ENCODE assay signal across 13 cellular contexts in genomic region chr4:98605216-98605615, GRCh38.
"Had no signal": no experiment of that assay in that cellular context is flagged by ENCODE, and none has a peak within 500 bp of the region (broad histone marks: within the 10 kb centered on the region; RNA-seq: fewer than 3 reads in every experiment).

No MANE protein-coding gene starts in this region.

- H3K27me3 Mint-ChIP-seq: activated naive CD8-positive, alpha-beta T cell treated with anti-CD3 and anti-CD28 coated beads for 36 hours; natural killer cell treated with Interleukin-12 subunit alpha and Interleukin-12 subunit beta and Interleukin-15 and Interleukin-18, amount 100 ng/mL, for 72 hours had no signal

- H3K4me3 Mint-ChIP-seq: activated naive CD8-positive, alpha-beta T cell treated with anti-CD3 and anti-CD28 coated beads for 36 hours had no signal

- DNase-seq: activated CD4-positive, alpha-beta T cell treated with anti-CD3 and anti-CD28 coated beads, Interleukin-2, amount 50 U/mL, for 4 hours; activated CD4-positive, CD25-positive, alpha-beta regulatory T cell treated with anti-CD3 and anti-CD28 coated beads, Interleukin-2, amount 50 U/mL, for 72 hours; activated gamma-delta T cell; activated naive CD8-positive, alpha-beta T cell treated with anti-CD3 and anti-CD28 coated beads for 36 hours; activated T-cell treated with anti-CD3 and anti-CD28 coated beads, Interleukin-2, amount 50 U/mL, for 1 hour; foreskin keratinocyte; heart left ventricle; islet precursor cell; left ventricle myocardium superior; mesenchymal stem cell had no signal

- ATAC-seq: foreskin keratinocyte; heart left ventricle; left ventricle myocardium superior; natural killer cell treated with Interleukin-12 subunit alpha and Interleukin-12 subunit beta and Interleukin-15 and Interleukin-18, amount 100 ng/mL, for 72 hours had no signal

- H3K4me3 ChIP-seq: breast epithelium, esophagus muscularis mucosa, heart left ventricle had no signal

- H3K27me3 ChIP-seq: breast epithelium, esophagus muscularis mucosa, foreskin keratinocyte, heart left ventricle had no signal

- H3K27ac Mint-ChIP-seq: activated naive CD8-positive, alpha-beta T cell treated with anti-CD3 and anti-CD28 coated beads for 36 hours had no signal

- H3K9me3 ChIP-seq: breast epithelium had no signal

- H3K27ac ChIP-seq: breast epithelium, esophagus muscularis mucosa, foreskin keratinocyte, heart left ventricle had no signal

- H3K36me3 ChIP-seq: breast epithelium, esophagus muscularis mucosa, heart left ventricle had no signal

- H3K4me1 ChIP-seq: breast epithelium had no signal
